ENCODE assay signal across 11 cellular contexts in genomic region chr1:170661646-170662411, GRCh38. TPM values are rescaled to one million over a fixed set of nuclear protein-coding genes. Genes with fewer than 3 reads are reported as not detected.
A peak's percentile ranks its signal among the peaks of the same experiment; 100 is the strongest.
DNase-seq lines count a peak whose midpoint lies in the region; ATAC-seq, FAIRE-seq and TF ChIP-seq lines count a peak whose summit lies in the region.
"Had no signal": no experiment of that assay in that cellular context is flagged by ENCODE, and none has a peak within 500 bp of the region (broad histone marks: within the 10 kb centered on the region; RNA-seq: fewer than 3 reads in every experiment).

No MANE protein-coding gene starts in this region.

- H3K79me1 ChIP-seq in H1 (ENCODE audit: low read depth, low read length): no peaks in the 10 kb centered on the region

- no peak overlapping the region for H4K91ac ChIP-seq in H1 (replicated peaks; ENCODE audit: insufficient read length, low read length)

- no peak for FAIRE-seq in H1 (lab: Jason Lieb, UNC)

- peak overlapping the region; percentile 80; the same call in 1 of the 2 replicates for H2BK20ac ChIP-seq in H1 (ENCODE audit: low read length)

- H2BK120ac ChIP-seq in H1 (replicated peaks; ENCODE audit: low read depth, low read length): no peak overlapping the region

- H3K4me1 ChIP-seq in H1 (replicated peaks in 1 of 4; ENCODE audit: control insufficient read depth in 3 of 4, insufficient read depth in 4 of 4, low read length in 3 of 4): peaks cover 13 to 41% (median 24%) of the 10 kb centered on the region in 4 experiments

- peaks cover 99% of the 10 kb centered on the region for H3K27me3 Mint-ChIP-seq in mesothelial cell of epicardium (ENCODE audit: low read depth)
- peaks cover 82% of the 10 kb centered on the region for H3K27me3 Mint-ChIP-seq in activated T-helper 1 cell treated with anti-CD3 and anti-CD28 coated beads, Interleukin-12 subunit alpha, Interleukin-12 subunit beta, Interleukin-2, Interleukin-4 antibody, amounts not matched to agents 30 ng/mL and 10 ng/mL and 1 ng/mL, durations not matched to agents 14 hours and 24 hours and 36 hours (ENCODE audit: insufficient read depth)
- H3K27me3 Mint-ChIP-seq in activated T-helper 17 cell treated with anti-CD3 and anti-CD28 coated beads, Interleukin-2, amount 50 U/mL, for 72 hours: peaks cover 65% of the 10 kb centered on the region

- H3K9ac ChIP-seq in H1 (replicated peaks in 1 of 4; ENCODE audit: extremely low read depth in 1 of 4, low read depth in 3 of 4, low read length in 3 of 4): no peak overlapping the region

- H3K4ac ChIP-seq in H1 (replicated peaks; ENCODE audit: insufficient read length, low read depth, low read length): no peak overlapping the region

- no peak overlapping the region for H3K23ac ChIP-seq in H1 (ENCODE audit: insufficient read length)

- no peaks in the 10 kb centered on the region for H3K9me3 ChIP-seq in H1 (ENCODE audit: insufficient read depth in 2 of 2, low read depth in 1 of 2, low read length in 1 of 2)
- H3K9me3 ChIP-seq: HAP-1 had no signal

- peak overlapping the region; percentile 54 for H3K4me3 Mint-ChIP-seq in mesothelial cell of epicardium
- H3K4me3 Mint-ChIP-seq in activated T-helper 1 cell treated with anti-CD3 and anti-CD28 coated beads, Interleukin-12 subunit alpha, Interleukin-12 subunit beta, Interleukin-2, Interleukin-4 antibody, amounts not matched to agents 30 ng/mL and 10 ng/mL and 1 ng/mL, durations not matched to agents 14 hours and 24 hours and 36 hours: no peak overlapping the region
- H3K4me3 Mint-ChIP-seq in activated T-helper 17 cell treated with anti-CD3 and anti-CD28 coated beads, Interleukin-2, amount 50 U/mL, for 72 hours: no peak overlapping the region

- H4K8ac ChIP-seq in H1 (ENCODE audit: extremely low read depth, insufficient read depth, low read length): no peak overlapping the region

- H3K23me2 ChIP-seq in H1 (ENCODE audit: low read depth, low read length): peaks cover 15% of the 10 kb centered on the region

- no peak overlapping the region for H3K14ac ChIP-seq in H1 (ENCODE audit: insufficient read length)

- no peak overlapping the region; the same call in 1 of the 2 replicates for H3K18ac ChIP-seq in H1 (ENCODE audit: extremely low read depth, low read length)

- POLR2A ChIA-PET in H1 (lab: Charles Lee; ENCODE audit: partially characterized antibody): no interaction called here

- H2BK12ac ChIP-seq in H1 (ENCODE audit: low read depth, low read length): no peak overlapping the region; the same call in 1 of the 2 replicates

- peaks cover 57 to 89% (median 81%) of the 10 kb centered on the region in 4 experiments for H3K27me3 ChIP-seq in H1 (replicated peaks in 1 of 4; ENCODE audit: control insufficient read depth in 3 of 4, extremely low read depth in 1 of 4, insufficient read depth in 3 of 4, low read length in 3 of 4)

- H3K27ac Mint-ChIP-seq in mesothelial cell of epicardium: peak overlapping the region; percentile 53
- no peak overlapping the region for H3K27ac Mint-ChIP-seq in activated T-helper 1 cell treated with anti-CD3 and anti-CD28 coated beads, Interleukin-12 subunit alpha, Interleukin-12 subunit beta, Interleukin-2, Interleukin-4 antibody, amounts not matched to agents 30 ng/mL and 10 ng/mL and 1 ng/mL, durations not matched to agents 14 hours and 24 hours and 36 hours
- no peak overlapping the region for H3K27ac Mint-ChIP-seq in activated T-helper 17 cell treated with anti-CD3 and anti-CD28 coated beads, Interleukin-2, amount 50 U/mL, for 72 hours
- H3K27ac Mint-ChIP-seq: CD4-positive, CD25-positive, alpha-beta regulatory T cell had no signal

- H3K4me1 Mint-ChIP-seq in mesothelial cell of epicardium: peaks cover 38% of the 10 kb centered on the region
- H3K4me1 Mint-ChIP-seq in activated T-helper 1 cell treated with anti-CD3 and anti-CD28 coated beads, Interleukin-12 subunit alpha, Interleukin-12 subunit beta, Interleukin-2, Interleukin-4 antibody, amounts not matched to agents 30 ng/mL and 10 ng/mL and 1 ng/mL, durations not matched to agents 14 hours and 24 hours and 36 hours (ENCODE audit: low read depth): peaks cover 5% of the 10 kb centered on the region
- H3K4me1 Mint-ChIP-seq in activated T-helper 17 cell treated with anti-CD3 and anti-CD28 coated beads, Interleukin-2, amount 50 U/mL, for 72 hours: peaks cover 4% of the 10 kb centered on the region

- H3K36me3 Mint-ChIP-seq in mesothelial cell of epicardium: peaks cover 2% of the 10 kb centered on the region
- peaks cover 6% of the 10 kb centered on the region for H3K36me3 Mint-ChIP-seq in activated T-helper 1 cell treated with anti-CD3 and anti-CD28 coated beads, Interleukin-12 subunit alpha, Interleukin-12 subunit beta, Interleukin-2, Interleukin-4 antibody, amounts not matched to agents 30 ng/mL and 10 ng/mL and 1 ng/mL, durations not matched to agents 14 hours and 24 hours and 36 hours (ENCODE audit: low read depth)
- H3K36me3 Mint-ChIP-seq in activated T-helper 17 cell treated with anti-CD3 and anti-CD28 coated beads, Interleukin-2, amount 50 U/mL, for 72 hours (ENCODE audit: low read depth): no peaks in the 10 kb centered on the region
- H3K36me3 Mint-ChIP-seq: CD4-positive, CD25-positive, alpha-beta regulatory T cell had no signal

- H2BK15ac ChIP-seq in H1 (ENCODE audit: low read length): no peak overlapping the region

- DNase-seq in Right ventricle myocardium inferior (ENCODE audit: missing footprints) (no peak), cardiac septum (ENCODE audit: low spot score) (no peak), H1 (ENCODE audit: low read depth in 1 of 2, low spot score in 2 of 2) (peak in 1 of 2 experiments; percentile 63), mesothelial cell of epicardium (ENCODE audit: low spot score in 2 of 2, unreplicated experiment in 2 of 2) (peak in 1 of 2 experiments; percentile 38), NCI-H774 (lab: John Stamatoyannopoulos, UW) (no peak)
- no peak for DNase-seq in activated T-helper 1 cell treated with anti-CD3 and anti-CD28 coated beads, Interleukin-12 subunit alpha, Interleukin-12 subunit beta, Interleukin-2, Interleukin-4 antibody, amounts not matched to agents 30 ng/mL and 10 ng/mL and 1 ng/mL, durations not matched to agents 14 hours and 24 hours and 36 hours (ENCODE audit: low spot score)
- DNase-seq: CD4-positive, CD25-positive, alpha-beta regulatory T cell; NCI-H2029 had no signal

- 1% methylated on average over 26 of the region's 31 CpGs; no CpG with 5 or more reads in 1 of the 2 experiments for WGBS in H1 (ENCODE audit: extremely low coverage in 1 of 2, insufficient coverage in 1 of 2, insufficient read length in 1 of 2, insufficient replicate concordance in 2 of 2, low coverage in 1 of 2, low lambda C conversion rate in 2 of 2, missing lambda C conversion rate in 1 of 2), 2 experiments

- CTCF ChIA-PET in H1 (lab: Charles Lee; ENCODE audit: partially characterized antibody): interaction anchor here (1.4 kb wide), 1 partner anchor 28 kb away, joined by 9 read pairs; no protein-coding TSS in a partner anchor

- H3K9me3 Mint-ChIP-seq in mesothelial cell of epicardium: no peaks in the 10 kb centered on the region
- no peaks in the 10 kb centered on the region for H3K9me3 Mint-ChIP-seq in activated T-helper 1 cell treated with anti-CD3 and anti-CD28 coated beads, Interleukin-12 subunit alpha, Interleukin-12 subunit beta, Interleukin-2, Interleukin-4 antibody, amounts not matched to agents 30 ng/mL and 10 ng/mL and 1 ng/mL, durations not matched to agents 14 hours and 24 hours and 36 hours
- no peaks in the 10 kb centered on the region for H3K9me3 Mint-ChIP-seq in activated T-helper 17 cell treated with anti-CD3 and anti-CD28 coated beads, Interleukin-2, amount 50 U/mL, for 72 hours

- TF ChIP-seq CTCF in H1 (IDR thresholded peaks at IDR 0.05; ENCODE audit: control extremely low read depth in 1 of 3, insufficient read depth in 1 of 3, low read depth in 1 of 3, low read length in 3 of 3) (no peak; a peak in 1 of 4 replicates), mesothelial cell of epicardium (IDR thresholded peaks at IDR 0.05; ENCODE audit: unreplicated experiment) (no peak)

- no peak for TF ChIP-seq POLR2A in H1 (IDR thresholded peaks at IDR 0.05; ENCODE audit: control extremely low read depth in 1 of 2, low read depth in 2 of 2, low read length in 2 of 2)

- TF ChIP-seq RAD21 in H1 (IDR thresholded peaks at IDR 0.05 in 1 of 2, conservative IDR thresholded peaks at IDR 0.05 in 1 of 2; ENCODE audit: low read depth in 2 of 2, low read length in 2 of 2): peak; percentile 18 to 21; a peak in 2 of 4 replicates

- peak overlapping the region; percentile 29 to 66 (median 36) for H3K4me3 ChIP-seq in H1 (ENCODE audit: extremely low read depth in 1 of 4, insufficient read depth in 2 of 4, low read depth in 3 of 4, low read length in 4 of 4)
- H3K4me3 ChIP-seq: HAP-1 had no signal

- H3K79me2 ChIP-seq in H1 (ENCODE audit: control insufficient read depth in 1 of 2, insufficient read depth in 2 of 2, low read length in 2 of 2): no peaks in the 10 kb centered on the region

- no peak overlapping the region for H2BK5ac ChIP-seq in H1 (ENCODE audit: low read depth, low read length)

- no peak for TF ChIP-seq EP300 in H1 (IDR thresholded peaks at IDR 0.05; ENCODE audit: borderline replicate concordance in 1 of 2, low read depth in 2 of 2, low read length in 2 of 2)

- peaks cover 5 to 10% of the 10 kb centered on the region in 2 experiments for H4K20me1 ChIP-seq in H1 (replicated peaks in 1 of 2; ENCODE audit: control insufficient read depth in 1 of 2, insufficient read depth in 2 of 2, low read length in 2 of 2)

- H2AK5ac ChIP-seq in H1 (ENCODE audit: low read depth, low read length): no peak overlapping the region

- no peak overlapping the region for H3K27ac ChIP-seq in H1 (ENCODE audit: low read depth, low read length)

- peak; percentile 51 for ATAC-seq in Right ventricle myocardium inferior
- ATAC-seq in HG03097 (IDR thresholded peaks at IDR 0.05; ENCODE audit: low FRiP score, unreplicated experiment): no peak
- no peak for ATAC-seq in activated T-helper 17 cell treated with anti-CD3 and anti-CD28 coated beads, Interleukin-2, amount 50 U/mL, for 72 hours (replicated peaks)

- intact Hi-C loops in Right ventricle myocardium inferior (cut with DNase I): loop anchor here (5.0 to 10.0 kb wide), 5 partner anchors 103 to 590 kb away; partner anchors contain the start of genes KIFAP3 and NTMT2
- intact Hi-C loops in cardiac septum (cut with DNase I): loop anchor here (5.0 to 10.0 kb wide), 5 partner anchors 105 to 737 kb away; no protein-coding TSS in a partner anchor
- intact Hi-C loops in activated T-helper 1 cell treated with anti-CD3 and anti-CD28 coated beads, Interleukin-12 subunit alpha, Interleukin-12 subunit beta, Interleukin-2, Interleukin-4 antibody, amounts not matched to agents 30 ng/mL and 10 ng/mL and 1 ng/mL, durations not matched to agents 14 hours and 24 hours and 36 hours (cut with micrococcal nuclease): no loop called here

- H2AFZ ChIP-seq in H1 (ENCODE audit: low read length): no peak overlapping the region

- H3K4me2 ChIP-seq in H1 (ENCODE audit: insufficient read depth in 1 of 2, low read depth in 2 of 2, low read length in 2 of 2): peak overlapping the region; percentile 91 to 93

- H4K5ac ChIP-seq in H1 (ENCODE audit: insufficient read length, low read depth, low read length): no peak overlapping the region

- H3K56ac ChIP-seq in H1 (replicated peaks; ENCODE audit: insufficient read length, low read depth, low read length): no peak overlapping the region

- H3K36me3 ChIP-seq in H1 (ENCODE audit: control insufficient read depth in 2 of 4, insufficient read depth in 4 of 4, low read length in 3 of 4): no peaks in the 10 kb centered on the region
- H3K36me3 ChIP-seq: HAP-1 had no signal

RNA-seq across cellular contexts. Expression of gene PRRX1, which starts 2.1 kb away (rescaled TPM):
- total RNA-seq in Right ventricle myocardium inferior (46.3 TPM), cardiac septum (124 TPM), mesothelial cell of epicardium (8.0 to 9.7 TPM (median 8.9 TPM) in 3 replicates)
- total RNA-seq in H1 (2021; fragmentation: NEBNext Ultra II Directional; extraction: Animal tissue kit (Norgen Biotek cat#: 25700)): not detected in 2 replicates
- not detected in 2 replicates for polyA plus RNA-seq in H1 (2011; rRNA removed)
- not detected for polyA plus RNA-seq in H1 (2011; cell fraction: cytosol; rRNA removed)
- 0.10 TPM for polyA plus RNA-seq in H1 (2011; cell fraction: nucleus; rRNA removed)
- 0.04 to 0.12 TPM (median 0.04 TPM) in 3 of 4 replicates, not detected in the other for polyA plus RNA-seq in H1 (2012, experiment 1 of 2)
- polyA plus RNA-seq in H1 (2012, experiment 2 of 2): not detected
- polyA plus RNA-seq in H1 (2013, experiment 1 of 2): 0.04 TPM
- 0.04 TPM for polyA plus RNA-seq in H1 (2013, experiment 2 of 2)
- polyA minus RNA-seq in H1 (2011; rRNA and poly(A)+ RNA removed): 0.09 TPM in 1 of 2 replicates, not detected in the other
- polyA minus RNA-seq in H1 (2011; cell fraction: cytosol; rRNA and poly(A)+ RNA removed): not detected
- 0.30 TPM for polyA minus RNA-seq in H1 (2011; cell fraction: nucleus; rRNA and poly(A)+ RNA removed)
- total RNA-seq in activated T-helper 1 cell treated with anti-CD3 and anti-CD28 coated beads, Interleukin-12 subunit alpha, Interleukin-12 subunit beta, Interleukin-2, Interleukin-4 antibody, amounts not matched to agents 30 ng/mL and 10 ng/mL and 1 ng/mL, durations not matched to agents 14 hours and 24 hours and 36 hours: not detected in 2 replicates
- total RNA-seq in activated T-helper 17 cell treated with anti-CD3 and anti-CD28 coated beads, Interleukin-2, amount 50 U/mL, for 72 hours: not detected
- total RNA-seq: CD4-positive, CD25-positive, alpha-beta regulatory T cell had no signal
